Comparison of ENCODE assay signal across 2 cellular contexts in genomic region chr3:48245136-48245535, GRCh38.
TF ChIP-seq lines count a peak whose summit lies in the region.

No MANE protein-coding gene starts in this region.

TF ChIP-seq in GM23338, 12 proteins besides CTCF, POLR2A, EP300 and RAD21 (continued from another document):
- TF ChIP-seq ZNF462 (CRISPR knock-in tag; IDR thresholded peaks at IDR 0.05) (no peak), ETS1 (IDR thresholded peaks at IDR 0.05) (no peak), EZH2phosphoT487 (IDR thresholded peaks at IDR 0.05; ENCODE audit: unreplicated experiment) (no peak), REST (IDR thresholded peaks at IDR 0.05; ENCODE audit: unreplicated experiment) (no peak), ZNF114 (CRISPR knock-in tag; IDR thresholded peaks at IDR 0.05) (no peak), NANOG (IDR thresholded peaks at IDR 0.05; ENCODE audit: borderline replicate concordance) (no peak)

TF ChIP-seq in WTC11, 78 proteins besides CTCF, POLR2A, EP300 and RAD21 (continued from another document):
- no peak for TF ChIP-seq ATF3 (CRISPR knock-in tag; conservative IDR thresholded peaks at IDR 0.05)
- TF ChIP-seq ZMAT4 (CRISPR knock-in tag; IDR thresholded peaks at IDR 0.05): no peak
- no peak for TF ChIP-seq MLX (CRISPR knock-in tag; IDR thresholded peaks at IDR 0.05)
- TF ChIP-seq GTF2I (CRISPR knock-in tag; conservative IDR thresholded peaks at IDR 0.05): no peak
- TF ChIP-seq FOXP1 (CRISPR knock-in tag; IDR thresholded peaks at IDR 0.05; ENCODE audit: borderline replicate concordance): no peak
- TF ChIP-seq TP53 (CRISPR knock-in tag; IDR thresholded peaks at IDR 0.05): no peak
- TF ChIP-seq CBFB (CRISPR knock-in tag; IDR thresholded peaks at IDR 0.05; ENCODE audit: low read depth): no peak
- TF ChIP-seq RORB (CRISPR knock-in tag; IDR thresholded peaks at IDR 0.05): no peak
- TF ChIP-seq HMGA2 (CRISPR knock-in tag; IDR thresholded peaks at IDR 0.05): no peak
- no peak for TF ChIP-seq RELA (CRISPR knock-in tag; IDR thresholded peaks at IDR 0.05; ENCODE audit: borderline replicate concordance)
- TF ChIP-seq KAT7 (CRISPR knock-in tag; IDR thresholded peaks at IDR 0.05; ENCODE audit: borderline replicate concordance): no peak
- no peak for TF ChIP-seq CREM (CRISPR knock-in tag; IDR thresholded peaks at IDR 0.05)
